Comparison of ENCODE assay signal across 20 cellular contexts in genomic region chr14:72611506-72611905, GRCh38.
A peak's percentile ranks its signal among the peaks of the same experiment; 100 is the strongest.
DNase-seq lines count a peak whose midpoint lies in the region; ATAC-seq, FAIRE-seq and TF ChIP-seq lines count a peak whose summit lies in the region.
"Had no signal": no experiment of that assay in that cellular context is flagged by ENCODE, and none has a peak within 500 bp of the region (broad histone marks: within the 10 kb centered on the region; RNA-seq: fewer than 3 reads in every experiment).

No MANE protein-coding gene starts in this region.

- ATAC-seq in psoas muscle = no peak

- no peak for FAIRE-seq in H54 (lab: Jason Lieb, UNC)
- FAIRE-seq: GM19239 had no signal

- TF ChIP-seq POLR2A in H54 (IDR thresholded peaks at IDR 0.05; ENCODE audit: low read depth, low read length) = no peak

- WGBS in psoas muscle, 3 donors = 85 to 92% (median 89%) methylated on average over 4 of the region's 4 CpGs

- no peaks in the 10 kb centered on the region for H3K9me3 ChIP-seq in psoas muscle
- H3K9me3 ChIP-seq: BE2C had no signal

- H3K36me3 Mint-ChIP-seq in activated CD4-positive, alpha-beta memory T cell treated with anti-CD3 and anti-CD28 coated beads, Interleukin-2, amount 10 ng/mL, durations not matched to agents 7 days and 5 days (ENCODE audit: low read depth) = no peaks in the 10 kb centered on the region
- H3K36me3 Mint-ChIP-seq in activated CD4-positive, alpha-beta memory T cell treated with anti-CD3 and anti-CD28 coated beads for 36 hours = no peaks in the 10 kb centered on the region

- H3K9me3 Mint-ChIP-seq in activated CD4-positive, alpha-beta memory T cell treated with anti-CD3 and anti-CD28 coated beads, Interleukin-2, amount 10 ng/mL, durations not matched to agents 7 days and 5 days = no peaks in the 10 kb centered on the region
- no peaks in the 10 kb centered on the region for H3K9me3 Mint-ChIP-seq in activated CD4-positive, alpha-beta memory T cell treated with anti-CD3 and anti-CD28 coated beads for 36 hours
- H3K9me3 Mint-ChIP-seq: CD4-positive, alpha-beta T cell had no signal

- no peaks in the 10 kb centered on the region for H3K27me3 ChIP-seq in psoas muscle (ENCODE audit: insufficient read depth in 3 of 3, low read length in 2 of 3)
- H3K27me3 ChIP-seq: BE2C had no signal

- H3K36me3 ChIP-seq in psoas muscle (ENCODE audit: insufficient read depth in 1 of 2, low read depth in 1 of 2) = no peaks in the 10 kb centered on the region
- H3K36me3 ChIP-seq: BE2C had no signal

- CTCF ChIA-PET in activated CD4-positive, alpha-beta memory T cell treated with anti-CD3 and anti-CD28 coated beads, Interleukin-2, amount 10 ng/mL, durations not matched to agents 7 days and 5 days (lab: Charles Lee) = no interaction called here
- CTCF ChIA-PET in activated CD4-positive, alpha-beta memory T cell treated with anti-CD3 and anti-CD28 coated beads for 36 hours (lab: Charles Lee) = no interaction called here

- TF ChIP-seq CTCF in psoas muscle (IDR thresholded peaks at IDR 0.05) (no peak), GM10266 (IDR thresholded peaks at IDR 0.05; ENCODE audit: control insufficient read depth, insufficient read depth, low read depth, missing control alignments) (no peak)

- H3K4me3 Mint-ChIP-seq in activated CD4-positive, alpha-beta memory T cell treated with anti-CD3 and anti-CD28 coated beads, Interleukin-2, amount 10 ng/mL, durations not matched to agents 7 days and 5 days = no peak overlapping the region
- H3K4me3 Mint-ChIP-seq in activated CD4-positive, alpha-beta memory T cell treated with anti-CD3 and anti-CD28 coated beads for 36 hours = no peak overlapping the region
- H3K4me3 Mint-ChIP-seq: CD4-positive, alpha-beta T cell had no signal

- intact Hi-C loops in activated CD4-positive, alpha-beta memory T cell treated with anti-CD3 and anti-CD28 coated beads for 36 hours (cut with micrococcal nuclease) = no loop called here
- intact Hi-C loops in psoas muscle (cut with DNase I) = no loop called here

- H3K4me1 Mint-ChIP-seq in activated CD4-positive, alpha-beta memory T cell treated with anti-CD3 and anti-CD28 coated beads, Interleukin-2, amount 10 ng/mL, durations not matched to agents 7 days and 5 days = peaks cover 7% of the 10 kb centered on the region
- H3K4me1 Mint-ChIP-seq in activated CD4-positive, alpha-beta memory T cell treated with anti-CD3 and anti-CD28 coated beads for 36 hours (ENCODE audit: low read depth) = no peaks in the 10 kb centered on the region

- peak; percentile 13 for DNase-seq in activated CD4-positive, alpha-beta memory T cell treated with anti-CD3 and anti-CD28 coated beads, Interleukin-2, amount 10 ng/mL, durations not matched to agents 7 days and 5 days
- DNase-seq in activated CD4-positive, alpha-beta memory T cell treated with anti-CD3 and anti-CD28 coated beads for 36 hours = no peak
- DNase-seq in M059J (ENCODE audit: low read depth) (peak; percentile 58), islet precursor cell (peak; percentile 41), psoas muscle (no peak), NCI-H526 (lab: John Stamatoyannopoulos, UW) (no peak), GM10266 (ENCODE audit: extremely low spot score) (no peak), H54 (ENCODE audit: insufficient read length, low spot score) (no peak)
- DNase-seq: BE2C; CD4-positive, alpha-beta T cell; DMS53; KBM-7; NCI-H1048; NCI-H1436 treated with DMSO at 0.1 percent for 48 hours; NCI-H2029 treated with DMSO at 0.1 percent for 48 hours; NCI-H2171 treated with DMSO at 0.1 percent for 48 hours; NCI-H774; RPMI8226 had no signal

- no peak overlapping the region for H3K4me3 ChIP-seq in psoas muscle

- H3K27ac ChIP-seq in psoas muscle = peak overlapping the region; percentile 88
- H3K27ac ChIP-seq: 22Rv1 had no signal

- no peak overlapping the region for H3K27ac Mint-ChIP-seq in activated CD4-positive, alpha-beta memory T cell treated with anti-CD3 and anti-CD28 coated beads, Interleukin-2, amount 10 ng/mL, durations not matched to agents 7 days and 5 days
- no peak overlapping the region for H3K27ac Mint-ChIP-seq in activated CD4-positive, alpha-beta memory T cell treated with anti-CD3 and anti-CD28 coated beads for 36 hours
- H3K27ac Mint-ChIP-seq: CD4-positive, alpha-beta T cell had no signal

- POLR2A ChIA-PET in activated CD4-positive, alpha-beta memory T cell treated with anti-CD3 and anti-CD28 coated beads, Interleukin-2, amount 10 ng/mL, durations not matched to agents 7 days and 5 days (lab: Charles Lee) = no interaction called here
- POLR2A ChIA-PET in activated CD4-positive, alpha-beta memory T cell treated with anti-CD3 and anti-CD28 coated beads for 36 hours (lab: Charles Lee) = no interaction called here

- peaks cover 45% of the 10 kb centered on the region for H3K27me3 Mint-ChIP-seq in activated CD4-positive, alpha-beta memory T cell treated with anti-CD3 and anti-CD28 coated beads, Interleukin-2, amount 10 ng/mL, durations not matched to agents 7 days and 5 days
- H3K27me3 Mint-ChIP-seq in activated CD4-positive, alpha-beta memory T cell treated with anti-CD3 and anti-CD28 coated beads for 36 hours = no peaks in the 10 kb centered on the region
- H3K27me3 Mint-ChIP-seq: CD4-positive, alpha-beta T cell had no signal

- H3K4me1 ChIP-seq in psoas muscle = peaks cover 49% of the 10 kb centered on the region

Comparison
In these comparisons a context has a peak if more than half of its experiments do, and no peak if none do; other contexts are left out.
1. DNase-seq: peak in activated CD4-positive, alpha-beta memory T cell treated with anti-CD3 and anti-CD28 coated beads, Interleukin-2, amount 10 ng/mL, durations not matched to agents 7 days and 5 days (single experiment), M059J (single experiment) and islet precursor cell (single experiment); none in activated CD4-positive, alpha-beta memory T cell treated with anti-CD3 and anti-CD28 coated beads for 36 hours (single experiment), psoas muscle (0 of 2), NCI-H526 (0 of 2), GM10266 (single experiment) and H54 (single experiment).